19 cellular contexts compared by ENCODE assay signal in the genomic region with DNA sequence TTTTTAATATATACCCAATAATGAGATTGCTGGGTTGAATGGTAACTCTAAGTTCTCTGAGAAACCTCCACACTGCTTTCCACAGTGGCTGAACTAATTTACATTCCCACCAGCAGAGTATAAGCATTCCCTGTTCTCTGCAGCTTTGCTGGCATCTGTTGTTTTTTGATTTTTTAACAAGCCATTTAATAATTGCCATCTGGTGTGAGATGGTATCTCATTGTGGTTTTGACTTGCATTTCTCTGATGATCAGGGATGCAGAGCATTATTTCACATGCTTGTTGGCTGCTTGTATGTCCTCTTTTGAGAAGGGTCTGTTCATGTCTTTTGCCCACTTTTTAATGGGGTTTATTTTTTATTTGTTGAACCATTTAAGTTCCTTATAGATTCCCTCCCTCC.
"Had no signal": no experiment of that assay in that cellular context is flagged by ENCODE, and none has a peak within 500 bp of the region (broad histone marks: within the 10 kb centered on the region; RNA-seq: fewer than 3 reads in every experiment).

No MANE protein-coding gene starts in this region.

- H3K4me3 ChIP-seq: adrenal gland, dorsolateral prefrontal cortex, left ventricle myocardium inferior, mucosa of descending colon, ovary, right lobe of liver, spleen, thoracic aorta had no signal

- H3K27me3 ChIP-seq: ovary, right lobe of liver had no signal

- ATAC-seq: activated CD8-positive, alpha-beta memory T cell treated with anti-CD3 and anti-CD28 coated beads, Interleukin-2, amount 10 ng/mL, durations not matched to agents 7 days and 5 days; mucosa of descending colon; naive thymus-derived CD4-positive, alpha-beta T cell; right lobe of liver had no signal

- DNase-seq: activated CD4-positive, alpha-beta memory T cell treated with anti-CD3 and anti-CD28 coated beads for 36 hours; activated CD8-positive, alpha-beta memory T cell treated with anti-CD3 and anti-CD28 coated beads, Interleukin-2, amount 10 ng/mL, durations not matched to agents 7 days and 5 days; activated naive CD4-positive, alpha-beta T cell treated with anti-CD3 and anti-CD28 coated beads, Interleukin-2, amount 50 U/mL, for 16 hours; activated T-cell treated with anti-CD3 and anti-CD28 coated beads, Interleukin-2, amount 50 U/mL, for 24 hours; adrenal gland; dorsolateral prefrontal cortex; endodermal cell; erythroblast; glutamatergic neuron; hypothalamus; kidney; left ventricle myocardium inferior; mucosa of descending colon; naive thymus-derived CD4-positive, alpha-beta T cell; ovary; right lobe of liver; spleen; WERI-Rb-1 had no signal

- H3K9me3 ChIP-seq: adrenal gland, left ventricle myocardium inferior, mucosa of descending colon, ovary, right lobe of liver, spleen, thoracic aorta had no signal

- H3K27ac ChIP-seq: adrenal gland, dorsolateral prefrontal cortex, left ventricle myocardium inferior, ovary, right lobe of liver, spleen, thoracic aorta, WERI-Rb-1 had no signal

- H3K36me3 ChIP-seq: adrenal gland, left ventricle myocardium inferior, ovary, right lobe of liver, spleen, thoracic aorta, WERI-Rb-1 had no signal
